17 cellular contexts compared by ENCODE assay signal in genomic region chr11:36105743-36106581, GRCh38.
A peak's percentile ranks its signal among the peaks of the same experiment; 100 is the strongest.
DNase-seq lines count a peak whose midpoint lies in the region; ATAC-seq lines count a peak whose summit lies in the region.
"Had no signal": no experiment of that assay in that cellular context is flagged by ENCODE, and none has a peak within 500 bp of the region (broad histone marks: within the 10 kb centered on the region; RNA-seq: fewer than 3 reads in every experiment).

No MANE protein-coding gene starts in this region.

- no peak overlapping the region for H2BK15ac ChIP-seq in mesendoderm (replicated peaks; ENCODE audit: low read depth)

- no peak overlapping the region for H3K4me2 ChIP-seq in mesendoderm (ENCODE audit: low read length)

- H3K27me3 ChIP-seq in HUES64 (ENCODE audit: insufficient read depth, low read length), result no peaks in the 10 kb centered on the region
- H3K27me3 ChIP-seq in mesendoderm (ENCODE audit: insufficient read depth, low read length, poor library complexity), result no peaks in the 10 kb centered on the region
- H3K27me3 ChIP-seq: Peyer's patch, tibial artery had no signal

- peaks cover 6% of the 10 kb centered on the region for H3K79me1 ChIP-seq in mesendoderm (ENCODE audit: low read length)

- H3K79me2 ChIP-seq in mesendoderm (ENCODE audit: control insufficient read depth, insufficient read depth, low read length), result no peaks in the 10 kb centered on the region

- peak overlapping the region; percentile 94 for H3K18ac ChIP-seq in mesendoderm (ENCODE audit: low read length)

- H3K27ac ChIP-seq in HUES64 (ENCODE audit: low read depth, low read length) (peak overlapping the region; percentile 90), mesendoderm (ENCODE audit: low read depth, low read length) (peak overlapping the region; percentile 83)
- H3K27ac ChIP-seq: Peyer's patch, tibial artery had no signal

- peak overlapping the region; percentile 90 for H2BK5ac ChIP-seq in mesendoderm (ENCODE audit: low read length)

- peak overlapping the region; percentile 79 for H2BK120ac ChIP-seq in mesendoderm (ENCODE audit: low read depth, low read length)

- no peak overlapping the region for H4K5ac ChIP-seq in mesendoderm (ENCODE audit: low read length)

- no peak overlapping the region for H4K8ac ChIP-seq in mesendoderm (ENCODE audit: low read depth, low read length)

- H3K9me3 ChIP-seq in HUES64 (ENCODE audit: insufficient read depth, low read depth, low read length), result no peaks in the 10 kb centered on the region
- H3K9me3 ChIP-seq: Peyer's patch, tibial artery had no signal

- peak overlapping the region; percentile 25 for H2AK5ac ChIP-seq in mesendoderm (ENCODE audit: low read length)

- 92% methylated on average over 9 of the region's 9 CpGs for WGBS in HUES64
- no CpG with 5 or more reads among the region's 9 CpGs for WGBS in mesendoderm (ENCODE audit: extremely low coverage, insufficient coverage, low lambda C conversion rate)

- DNase-seq in G401 (ENCODE audit: low spot score) (peak; percentile 69), cerebellar cortex (ENCODE audit: low spot score) (peak; percentile 62), mesendoderm (no peak), NCI-H1417 (lab: John Stamatoyannopoulos, UW) (no peak)
- DNase-seq: activated CD4-positive, alpha-beta T cell treated with anti-CD3 and anti-CD28 coated beads for 48 hours; activated CD8-positive, alpha-beta memory T cell treated with anti-CD3 and anti-CD28 coated beads, Interleukin-2, amount 10 ng/mL, durations not matched to agents 7 days and 5 days; DMS79; NCI-H1436; NCI-H82; Peyer's patch; stimulated activated naive B cell treated with anti-CD40 and anti-IgM and Interleukin-4, amounts not matched to agents 10 μg/mL and 1 μg/mL and 100 μg/mL, for 72 hours; tibial artery had no signal

- H3K36me3 ChIP-seq in HUES64 (ENCODE audit: insufficient read depth, low read length) (peaks cover 16% of the 10 kb centered on the region; the same call in 1 of the 2 replicates), mesendoderm (ENCODE audit: control insufficient read depth, insufficient read depth, low read length) (no peaks in the 10 kb centered on the region)
- H3K36me3 ChIP-seq: Peyer's patch had no signal

- H3K56ac ChIP-seq in mesendoderm (ENCODE audit: low read length), result peak overlapping the region; percentile 61

- H3K4me1 ChIP-seq in HUES64 (ENCODE audit: insufficient read depth, low read length) (peaks cover 45% of the 10 kb centered on the region), mesendoderm (ENCODE audit: control insufficient read depth, low read depth, low read length) (peaks cover 36% of the 10 kb centered on the region)
- H3K4me1 ChIP-seq: Peyer's patch, tibial artery had no signal

- peak overlapping the region; percentile 92 for H3K4ac ChIP-seq in mesendoderm (ENCODE audit: low read depth, low read length)

- in situ Hi-C loops in G401 (cut with HindIII; ENCODE audit: low sequenced_read_pairs), result no loop called here

- ATAC-seq in GM19452 (IDR thresholded peaks at IDR 0.05; ENCODE audit: unreplicated experiment) (no peak), HG02981 (IDR thresholded peaks at IDR 0.05; ENCODE audit: unreplicated experiment) (no peak), GM18511 (IDR thresholded peaks at IDR 0.05; ENCODE audit: unreplicated experiment) (no peak)
- ATAC-seq: activated CD8-positive, alpha-beta memory T cell treated with anti-CD3 and anti-CD28 coated beads, Interleukin-2, amount 10 ng/mL, durations not matched to agents 7 days and 5 days; esophagus mucosa; stimulated activated naive B cell treated with anti-CD40 and anti-IgM and Interleukin-4, amounts not matched to agents 10 μg/mL and 1 μg/mL and 100 μg/mL, for 72 hours had no signal

- H3K9ac ChIP-seq in HUES64 (ENCODE audit: low read depth, low read length), result peak overlapping the region; percentile 36; the same call in 1 of the 2 replicates
- peak overlapping the region; percentile 20 for H3K9ac ChIP-seq in mesendoderm (ENCODE audit: low read length)

- no peak overlapping the region for H3K23ac ChIP-seq in mesendoderm (ENCODE audit: low read length)

- H3K4me3 ChIP-seq in HUES64 (ENCODE audit: low read length) (no peak overlapping the region), mesendoderm (ENCODE audit: low read length) (no peak overlapping the region)
- H3K4me3 ChIP-seq: Peyer's patch, tibial artery had no signal

Comparison
In these comparisons a context has a peak if more than half of its experiments do, and no peak if none do; other contexts are left out.
1. DNase-seq: peak in G401 (single experiment) and cerebellar cortex (single experiment); none in mesendoderm (single experiment) and NCI-H1417 (0 of 3).